Comparison of ENCODE assay signal across 19 cellular contexts in genomic region chr5:176778921-176779465, GRCh38. TPM values are rescaled to one million over a fixed set of nuclear protein-coding genes. Genes with fewer than 3 reads are reported as not detected.
A peak's percentile ranks its signal among the peaks of the same experiment; 100 is the strongest.
DNase-seq lines count a peak whose midpoint lies in the region; TF ChIP-seq lines count a peak whose summit lies in the region.
"Had no signal": no experiment of that assay in that cellular context is flagged by ENCODE, and none has a peak within 500 bp of the region (broad histone marks: within the 10 kb centered on the region; RNA-seq: fewer than 3 reads in every experiment).

No MANE protein-coding gene starts in this region.

- DNase-seq in DMS 273 (lab: John Stamatoyannopoulos, UW; ENCODE audit: unreplicated experiment) (peak; percentile 40), DMS 273 treated with DMSO at 0.1 percent for 48 hours (lab: John Stamatoyannopoulos, UW) (no peak), retina (peak; percentile 1), vagina (ENCODE audit: extremely low spot score in 2 of 2) (peak; percentile 40 to 49), tibial nerve (ENCODE audit: low spot score in 2 of 2) (no peak), NCI-H2227 treated with DMSO at 0.1 percent for 48 hours (lab: John Stamatoyannopoulos, UW) (no peak)
- peak; percentile 1 for DNase-seq in stimulated activated CD4-positive, alpha-beta T cell treated with anti-CD3 and anti-CD28 coated beads, Interleukin-4, amount 100 ng/mL, for 24 hours
- DNase-seq in stimulated activated CD4-positive, alpha-beta T cell treated with anti-CD3 and anti-CD28 coated beads, Interleukin-2, amount 100 ng/mL, for 24 hours = no peak
- DNase-seq: Caco-2; CD4-positive, CD25-positive, alpha-beta regulatory T cell; DMS53; NCI-H1092; NCI-H2107; NCI-H226; NCI-H69; SHP77 treated with DMSO at 0.1 percent for 48 hours had no signal

- H3K27me3 ChIP-seq in vagina = no peaks in the 10 kb centered on the region
- no peaks in the 10 kb centered on the region for H3K27me3 ChIP-seq in tibial nerve

- no peak overlapping the region for H3K27ac ChIP-seq in vagina
- no peak overlapping the region for H3K27ac ChIP-seq in tibial nerve
- H3K27ac ChIP-seq: 22Rv1, KMS-11 had no signal

- H3K9me3 ChIP-seq in vagina (no peaks in the 10 kb centered on the region), tibial nerve (no peaks in the 10 kb centered on the region)
- H3K9me3 ChIP-seq: Caco-2 had no signal

- 89 to 92% methylated on average over 8 of the region's 8 CpGs for WGBS in tibial nerve, 2 donors

- TF ChIP-seq POLR2A in vagina (IDR thresholded peaks at IDR 0.05) (no peak), tibial nerve (IDR thresholded peaks at IDR 0.05) (no peak)

- H3K36me3 ChIP-seq in vagina (no peaks in the 10 kb centered on the region), tibial nerve (no peaks in the 10 kb centered on the region)

- TF ChIP-seq CTCF in vagina (IDR thresholded peaks at IDR 0.05) (no peak), tibial nerve (IDR thresholded peaks at IDR 0.05) (no peak)

- H3K4me1 ChIP-seq in vagina = no peaks in the 10 kb centered on the region
- H3K4me1 ChIP-seq in tibial nerve = peaks cover 0 to 3% (median 0%) of the 10 kb centered on the region in 4 donors
- H3K4me1 ChIP-seq: Caco-2 had no signal

- no peak for TF ChIP-seq EP300 in tibial nerve (IDR thresholded peaks at IDR 0.05)

- intact Hi-C loops in vagina (cut with DNase I) = no loop called here

- H3K4me3 ChIP-seq in vagina = no peak overlapping the region
- H3K4me3 ChIP-seq in tibial nerve = no peak overlapping the region

RNA-seq across cellular contexts. Expression of gene UNC5A, which starts 31.4 kb away (rescaled TPM):
- total RNA-seq in vagina (not detected), tibial nerve (not detected)
- total RNA-seq: B cell; Caco-2; CD4-positive, CD25-positive, alpha-beta regulatory T cell had no signal

Comparison
In these comparisons a context has a peak if more than half of its experiments do, and no peak if none do; other contexts are left out.
1. DNase-seq: peak in DMS 273 (single experiment), stimulated activated CD4-positive, alpha-beta T cell treated with anti-CD3 and anti-CD28 coated beads, Interleukin-4, amount 100 ng/mL, for 24 hours (single experiment), retina (single experiment) and vagina (2 of 2); none in DMS 273 treated with DMSO at 0.1 percent for 48 hours (single experiment), stimulated activated CD4-positive, alpha-beta T cell treated with anti-CD3 and anti-CD28 coated beads, Interleukin-2, amount 100 ng/mL, for 24 hours (0 of 2), tibial nerve (0 of 2) and NCI-H2227 treated with DMSO at 0.1 percent for 48 hours (single experiment).